In genomic region chr3:188154758-188155574, GRCh38 we compare ENCODE assay signal across 8 cellular contexts. TPM values are rescaled to one million over a fixed set of nuclear protein-coding genes. Genes with fewer than 3 reads are reported as not detected.
DNase-seq lines count a peak whose midpoint lies in the region; ATAC-seq and TF ChIP-seq lines count a peak whose summit lies in the region.

No MANE protein-coding gene starts in this region.

- POLR2A ChIA-PET in AG04450 (lab: Yijun Ruan, JAX): interaction anchor here (1.3 kb wide), 1 partner anchor 112 kb away, joined by 3 read pairs; no protein-coding TSS in a partner anchor

- no peaks in the 10 kb centered on the region for H3K36me3 ChIP-seq in HUES48 (ENCODE audit: control insufficient read depth, insufficient read depth, low read length)
- no peaks in the 10 kb centered on the region for H3K36me3 ChIP-seq in mucosa of stomach (ENCODE audit: control insufficient read depth, insufficient read depth, low read length)

- ATAC-seq in GM19467 (IDR thresholded peaks at IDR 0.05; ENCODE audit: unreplicated experiment): no peak
- no peak for ATAC-seq in HG03565 (IDR thresholded peaks at IDR 0.05; ENCODE audit: unreplicated experiment)
- no peak for ATAC-seq in HG03354 (IDR thresholded peaks at IDR 0.05; ENCODE audit: poor library complexity, severe bottlenecking, unreplicated experiment)

- H3K4me1 ChIP-seq in HUES48 (ENCODE audit: control insufficient read depth, insufficient read depth, low read length): peaks cover 44% of the 10 kb centered on the region
- H3K4me1 ChIP-seq in mucosa of stomach (ENCODE audit: control insufficient read depth, insufficient read depth, low read length): peaks cover 57% of the 10 kb centered on the region

- peak overlapping the region; percentile 92 for H3K4me3 Mint-ChIP-seq in chondrocyte (ENCODE audit: unreplicated experiment)

- no peaks in the 10 kb centered on the region for H3K36me3 Mint-ChIP-seq in chondrocyte (ENCODE audit: low read depth)

- no peaks in the 10 kb centered on the region for H3K27me3 Mint-ChIP-seq in chondrocyte (ENCODE audit: low read depth)

- H3K27me3 ChIP-seq in AG04450 (ENCODE audit: control insufficient read depth, insufficient read depth, low read length) (no peaks in the 10 kb centered on the region), HUES48 (ENCODE audit: control insufficient read depth, insufficient read depth, low read length) (peaks cover 7% of the 10 kb centered on the region; the same call in 1 of the 2 replicates), mucosa of stomach (ENCODE audit: control insufficient read depth, insufficient read depth, low read length) (no peaks in the 10 kb centered on the region)

- H3K27ac Mint-ChIP-seq in chondrocyte (ENCODE audit: unreplicated experiment): peak overlapping the region; percentile 96

- H3K9ac ChIP-seq in HUES48 (ENCODE audit: low read depth, low read length) (peak overlapping the region; percentile 96), mucosa of stomach (ENCODE audit: low read length) (peak overlapping the region; percentile 97)

- H3K4me1 Mint-ChIP-seq in chondrocyte (ENCODE audit: low read depth): peaks cover 72% of the 10 kb centered on the region

- DNase-seq in AG04450 (ENCODE audit: low read depth, low spot score) (no peak), chondrocyte (ENCODE audit: low spot score) (no peak), A172 (ENCODE audit: low spot score) (no peak)

- peak overlapping the region; percentile 64 for H3K4me3 ChIP-seq in AG04450 (ENCODE audit: low read depth, low read length)
- H3K4me3 ChIP-seq in HUES48 (ENCODE audit: low read depth, low read length): peak overlapping the region; percentile 68
- peak overlapping the region; percentile 83 for H3K4me3 ChIP-seq in mucosa of stomach (ENCODE audit: low read length)

- TF ChIP-seq CTCF in AG04450 (IDR thresholded peaks at IDR 0.05; ENCODE audit: low read depth, low read length) (0 out of 2 replicates have a peak, but pooled peaks have one; percentile 0), chondrocyte (IDR thresholded peaks at IDR 0.05) (no peak)

- CTCF ChIA-PET in AG04450 (lab: Charles Lee): interaction anchor here (1.8 to 5.8 kb wide), 2 partner anchors 408 to 416 kb away, joined by 6 to 30 read pairs; no protein-coding TSS in a partner anchor

- H3K9me3 Mint-ChIP-seq in chondrocyte (ENCODE audit: low read depth): no peaks in the 10 kb centered on the region

- H3K9me3 ChIP-seq in AG04450 (ENCODE audit: control insufficient read depth, insufficient read depth, low read length) (no peaks in the 10 kb centered on the region; the same call in 1 of the 2 replicates), HUES48 (ENCODE audit: control insufficient read depth, insufficient read depth, low read length) (no peaks in the 10 kb centered on the region), mucosa of stomach (ENCODE audit: control insufficient read depth, low read length) (no peaks in the 10 kb centered on the region)

- H3K27ac ChIP-seq in AG04450 (ENCODE audit: low read depth, low read length): peak overlapping the region; percentile 93
- H3K27ac ChIP-seq in HUES48 (ENCODE audit: low read depth, low read length): peak overlapping the region; percentile 96

RNA-seq across cellular contexts. Expression of gene LPP, which starts 1.0 kb away (rescaled TPM):
- 64.2 and 76.3 TPM in 2 replicates for polyA plus RNA-seq in AG04450 (2011; rRNA removed)
- polyA minus RNA-seq in AG04450 (2011; rRNA and poly(A)+ RNA removed): 632 and 1,065 TPM in 2 replicates
- total RNA-seq in chondrocyte: 174 to 295 TPM (median 288 TPM) in 3 replicates
- 16.4 and 31.2 TPM in 2 replicates for total RNA-seq in A172 (2014; rRNA removed; shearing (Covaris generic))
